ENCODE assay signal across 12 cellular contexts in genomic region chr19:54369705-54370433, GRCh38. TPM values are rescaled to one million over a fixed set of nuclear protein-coding genes. Genes with fewer than 3 reads are reported as not detected.
A peak's percentile ranks its signal among the peaks of the same experiment; 100 is the strongest.
DNase-seq lines count a peak whose midpoint lies in the region; ATAC-seq and TF ChIP-seq lines count a peak whose summit lies in the region.
"Not testable (repeated sequence)": the region's sequence is repeated elsewhere in the genome, so short reads cannot be mapped to it uniquely, and the experiment has no call there.
"Had no signal": no experiment of that assay in that cellular context is flagged by ENCODE, and none has a peak within 500 bp of the region (broad histone marks: within the 10 kb centered on the region; RNA-seq: fewer than 3 reads in every experiment).

No MANE protein-coding gene starts in this region.

- not testable (repeated sequence) for TF ChIP-seq POLR2A in adrenal gland (IDR thresholded peaks at IDR 0.05)

- H3K9me2 ChIP-seq in MM.1S (replicated peaks; ENCODE audit: insufficient read depth, low read length) = not testable (repeated sequence)

- H4K20me1 ChIP-seq in DND-41 (ENCODE audit: insufficient read depth, low read length); MM.1S (ENCODE audit: insufficient read depth, low read length): not testable (repeated sequence)

- TF ChIP-seq CTCF in DND-41 (IDR thresholded peaks at IDR 0.05; ENCODE audit: borderline replicate concordance, extremely low read depth, low read length, poor library complexity, severe bottlenecking); MM.1S (IDR thresholded peaks at IDR 0.05; ENCODE audit: low read length); adrenal gland (IDR thresholded peaks at IDR 0.05): not testable (repeated sequence)

- peaks cover 47% of the 10 kb centered on the region for H3K4me1 Mint-ChIP-seq in T-helper 2 cell treated with Interferon-gamma antibody and Interleukin-4, amounts not matched to agents 5 μg/mL and 100 μg/mL, for 36 hours (ENCODE audit: low read depth)
- peaks cover 72% of the 10 kb centered on the region for H3K4me1 Mint-ChIP-seq in activated T-cell treated with anti-CD3 and anti-CD28 coated beads, Interleukin-2, amount 50 U/mL, for 4 hours (ENCODE audit: low read depth)
- peaks cover 55% of the 10 kb centered on the region for H3K4me1 Mint-ChIP-seq in stimulated activated memory B cell treated with anti-CD40 and anti-IgM and Interleukin-4, amounts not matched to agents 10 μg/mL and 1 μg/mL and 100 μg/mL, for 72 hours

- peaks cover 55% of the 10 kb centered on the region for H3K4me1 ChIP-seq in DND-41 (ENCODE audit: insufficient read depth, low read length)
- peaks cover 16% of the 10 kb centered on the region for H3K4me1 ChIP-seq in MM.1S (ENCODE audit: low read length)
- H3K4me1 ChIP-seq in adrenal gland (replicated peaks in 1 of 2) = not testable (repeated sequence)
- H3K4me1 ChIP-seq in mononuclear cell (ENCODE audit: insufficient read depth, low read length) = peaks cover 82% of the 10 kb centered on the region

- peak; percentile 13 for ATAC-seq in DND-41 (ENCODE audit: insufficient read depth, low read depth)
- peak; percentile 26 to 44 for ATAC-seq in activated T-cell treated with anti-CD3 and anti-CD28 coated beads, Interleukin-2, amount 50 U/mL, for 4 hours
- not testable (repeated sequence) for ATAC-seq in stimulated activated memory B cell treated with anti-CD40 and anti-IgM and Interleukin-4, amounts not matched to agents 10 μg/mL and 1 μg/mL and 100 μg/mL, for 72 hours

- intact Hi-C loops in adrenal gland (cut with DNase I) = not testable (repeated sequence)

- WGBS in adrenal gland, 4 donors = 45 to 80% (median 56%) methylated on average over 7 to 14 of the region's 19 CpGs

- H3K27ac ChIP-seq in DND-41 (ENCODE audit: low read length) = peak overlapping the region; percentile 89
- peak overlapping the region; percentile 46 for H3K27ac ChIP-seq in MM.1S (ENCODE audit: low read length)
- H3K27ac ChIP-seq in adrenal gland = peak overlapping the region in 3 of 5 donors; percentile 41 to 80 (median 53)

- H3K4me2 ChIP-seq in DND-41 (ENCODE audit: insufficient read depth, low read length) (peak overlapping the region; percentile 62), MM.1S (ENCODE audit: low read depth, low read length) (peak overlapping the region; percentile 40)

- H3K79me2 ChIP-seq in DND-41 (ENCODE audit: insufficient read depth, low read length) (peaks cover 83% of the 10 kb centered on the region), MM.1S (ENCODE audit: low read length) (peaks cover 42% of the 10 kb centered on the region)

- peaks cover 22% of the 10 kb centered on the region for H3K36me3 Mint-ChIP-seq in T-helper 2 cell treated with Interferon-gamma antibody and Interleukin-4, amounts not matched to agents 5 μg/mL and 100 μg/mL, for 36 hours (ENCODE audit: low read depth)
- not testable (repeated sequence) for H3K36me3 Mint-ChIP-seq in activated T-cell treated with anti-CD3 and anti-CD28 coated beads, Interleukin-2, amount 50 U/mL, for 4 hours (ENCODE audit: insufficient read depth); stimulated activated memory B cell treated with anti-CD40 and anti-IgM and Interleukin-4, amounts not matched to agents 10 μg/mL and 1 μg/mL and 100 μg/mL, for 72 hours

- peaks cover 28% of the 10 kb centered on the region; the same call in 1 of the 2 replicates for H3F3A ChIP-seq in MM.1S (ENCODE audit: insufficient read depth, low read length)

- peak overlapping the region; percentile 80 for H3K27ac Mint-ChIP-seq in T-helper 2 cell treated with Interferon-gamma antibody and Interleukin-4, amounts not matched to agents 5 μg/mL and 100 μg/mL, for 36 hours
- peak overlapping the region; percentile 46 for H3K27ac Mint-ChIP-seq in stimulated activated memory B cell treated with anti-CD40 and anti-IgM and Interleukin-4, amounts not matched to agents 10 μg/mL and 1 μg/mL and 100 μg/mL, for 72 hours

- peak overlapping the region; percentile 89 for H3K4me3 Mint-ChIP-seq in T-helper 2 cell treated with Interferon-gamma antibody and Interleukin-4, amounts not matched to agents 5 μg/mL and 100 μg/mL, for 36 hours
- peak overlapping the region; percentile 71 for H3K4me3 Mint-ChIP-seq in activated T-cell treated with anti-CD3 and anti-CD28 coated beads, Interleukin-2, amount 50 U/mL, for 4 hours
- peak overlapping the region; percentile 60 for H3K4me3 Mint-ChIP-seq in stimulated activated memory B cell treated with anti-CD40 and anti-IgM and Interleukin-4, amounts not matched to agents 10 μg/mL and 1 μg/mL and 100 μg/mL, for 72 hours

- not testable (repeated sequence) for H3K9me3 Mint-ChIP-seq in T-helper 2 cell treated with Interferon-gamma antibody and Interleukin-4, amounts not matched to agents 5 μg/mL and 100 μg/mL, for 36 hours; activated T-cell treated with anti-CD3 and anti-CD28 coated beads, Interleukin-2, amount 50 U/mL, for 4 hours; stimulated activated memory B cell treated with anti-CD40 and anti-IgM and Interleukin-4, amounts not matched to agents 10 μg/mL and 1 μg/mL and 100 μg/mL, for 72 hours

- H3K9me3 ChIP-seq in DND-41 (ENCODE audit: insufficient read depth, low read length, severe bottlenecking); MM.1S (replicated peaks; ENCODE audit: insufficient read depth, low read length); adrenal gland (replicated peaks in 1 of 3); mononuclear cell (ENCODE audit: low read depth, low read length): not testable (repeated sequence)

- peak overlapping the region; percentile 61 to 68 for H3K4me3 ChIP-seq in DND-41 (ENCODE audit: low read depth in 1 of 2, low read length in 2 of 2)
- H3K4me3 ChIP-seq in MM.1S (ENCODE audit: low read length) = peak overlapping the region; percentile 54
- peak overlapping the region in 1 of 4 donors; percentile 26 for H3K4me3 ChIP-seq in adrenal gland
- peak overlapping the region; percentile 19 for H3K4me3 ChIP-seq in mononuclear cell (ENCODE audit: low read length)

- H3K27me3 Mint-ChIP-seq in T-helper 2 cell treated with Interferon-gamma antibody and Interleukin-4, amounts not matched to agents 5 μg/mL and 100 μg/mL, for 36 hours (ENCODE audit: low read depth) = peaks cover 40% of the 10 kb centered on the region
- not testable (repeated sequence) for H3K27me3 Mint-ChIP-seq in activated T-cell treated with anti-CD3 and anti-CD28 coated beads, Interleukin-2, amount 50 U/mL, for 4 hours (ENCODE audit: low read depth); stimulated activated memory B cell treated with anti-CD40 and anti-IgM and Interleukin-4, amounts not matched to agents 10 μg/mL and 1 μg/mL and 100 μg/mL, for 72 hours

- peak; percentile 53 for DNase-seq in DND-41
- not testable (repeated sequence) for DNase-seq in MM.1S; T-helper 2 cell treated with Interferon-gamma antibody and Interleukin-4, amounts not matched to agents 5 μg/mL and 100 μg/mL, for 36 hours (ENCODE audit: low spot score); activated T-cell treated with anti-CD3 and anti-CD28 coated beads, Interleukin-2, amount 50 U/mL, for 4 hours; adrenal gland

- H3K9ac ChIP-seq in DND-41 (ENCODE audit: low read depth, low read length) = peak overlapping the region; percentile 81
- H3K9ac ChIP-seq in MM.1S (ENCODE audit: low read length) = peak overlapping the region; percentile 42

- H3K27me3 ChIP-seq in DND-41 (ENCODE audit: insufficient read depth, low read length, poor library complexity); adrenal gland; mononuclear cell (ENCODE audit: insufficient read depth, low read length): not testable (repeated sequence)
- peaks cover 10% of the 10 kb centered on the region; the same call in 1 of the 2 replicates for H3K27me3 ChIP-seq in MM.1S (replicated peaks; ENCODE audit: insufficient read depth, low read length)

- H3K36me3 ChIP-seq in DND-41 (ENCODE audit: insufficient read depth, low read length) = peaks cover 44% of the 10 kb centered on the region
- H3K36me3 ChIP-seq in MM.1S (replicated peaks; ENCODE audit: insufficient read depth, low read length); adrenal gland (replicated peaks in 1 of 2): not testable (repeated sequence)

- not testable (repeated sequence) for H2AFZ ChIP-seq in DND-41 (ENCODE audit: low read depth, low read length); MM.1S (ENCODE audit: low read length)

RNA-seq across cellular contexts. Expression of gene LAIR1, which starts 5.1 kb away (rescaled TPM):
- 1 to 10 TPM; 4.7 to 6.1 (median 5.5) TPM for total RNA-seq in activated T-cell treated with anti-CD3 and anti-CD28 coated beads, Interleukin-2, amount 50 U/mL, for 4 hours
- total RNA-seq in adrenal gland (10 to 100 TPM; 12.0 to 80.7 (median 50.8) TPM), mononuclear cell (40.7 TPM)
- polyA plus RNA-seq in adrenal gland = 10 to 100 TPM; 14.4 to 39.2 (median 21.6) TPM
- total RNA-seq: HT1080 had no signal

RNA-seq across cellular contexts. Expression of gene LILRA4, which starts 30.9 kb away (rescaled TPM):
- total RNA-seq in activated T-cell treated with anti-CD3 and anti-CD28 coated beads, Interleukin-2, amount 50 U/mL, for 4 hours = not detected
- total RNA-seq in adrenal gland = 1 to 10 TPM in 1 of 8 donors, under 1 TPM in 3, not detected in 4; 0.18 to 1.3 (median 0.33) TPM
- not detected for polyA plus RNA-seq in adrenal gland
- 4.0 TPM for total RNA-seq in mononuclear cell
- total RNA-seq: GM23338, HT1080, left colon, osteoblast had no signal
- polyA plus RNA-seq: GM23338 had no signal

RNA-seq across cellular contexts. Expression of gene TTYH1, which starts 45.4 kb away (rescaled TPM):
- under 1 TPM in 1 of 3 donors, not detected in 2; 0.46 TPM for total RNA-seq in activated T-cell treated with anti-CD3 and anti-CD28 coated beads, Interleukin-2, amount 50 U/mL, for 4 hours
- total RNA-seq in adrenal gland = 1 to 10 TPM in 2 of 8 donors, under 1 TPM in 3, not detected in 3; 0.61 to 3.3 (median 0.81) TPM
- 1 to 10 TPM in 2 of 3 donors, not detected in 1; 1.6 to 1.7 TPM for polyA plus RNA-seq in adrenal gland
- 0.31 TPM for total RNA-seq in mononuclear cell
- total RNA-seq: HT1080, osteoblast had no signal

RNA-seq across cellular contexts. Expression of gene LILRA5, which starts 56.9 kb away (rescaled TPM):
- total RNA-seq in activated T-cell treated with anti-CD3 and anti-CD28 coated beads, Interleukin-2, amount 50 U/mL, for 4 hours = not detected
- 1 to 10 TPM in 6 of 8 donors, under 1 TPM in 1, not detected in 1; 0.72 to 6.2 (median 3.0) TPM for total RNA-seq in adrenal gland
- polyA plus RNA-seq in adrenal gland = 1 to 10 TPM; 1.9 to 3.1 (median 2.1) TPM
- total RNA-seq in mononuclear cell = 191 TPM
- total RNA-seq: cerebellum, GM23338, HT1080 had no signal
- polyA plus RNA-seq: GM23338 had no signal
